ENCODE assay signal across 9 cellular contexts in genomic region chr4:25330905-25331816, GRCh38. TPM values are rescaled to one million over a fixed set of nuclear protein-coding genes. Genes with fewer than 3 reads are reported as not detected.
DNase-seq lines count a peak whose midpoint lies in the region; ATAC-seq lines count a peak whose summit lies in the region.
"Had no signal": no experiment of that assay in that cellular context is flagged by ENCODE, and none has a peak within 500 bp of the region (broad histone marks: within the 10 kb centered on the region; RNA-seq: fewer than 3 reads in every experiment).

No MANE protein-coding gene starts in this region.

- no peak overlapping the region for H4K12ac ChIP-seq in trophoblast cell (ENCODE audit: low read depth, low read length)

- no peak overlapping the region for H3K4ac ChIP-seq in trophoblast cell (ENCODE audit: low read depth, low read length)
- no peak overlapping the region for H3K4ac ChIP-seq in neuronal stem cell (ENCODE audit: low read length)

- peak; percentile 22 for DNase-seq in activated CD4-positive, alpha-beta memory T cell treated with anti-CD3 and anti-CD28 coated beads, Interleukin-2, amount 10 ng/mL, durations not matched to agents 7 days and 5 days
- peak; percentile 21 to 62 for DNase-seq in trophoblast cell
- DNase-seq in COLO829 (ENCODE audit: low spot score), result no peak
- DNase-seq in NK-92 (lab: John Stamatoyannopoulos, UW; ENCODE audit: unreplicated experiment), result no peak
- DNase-seq in cortex of kidney (lab: John Stamatoyannopoulos, UW), result no peak
- no peak for DNase-seq in neuronal stem cell (ENCODE audit: low spot score)
- DNase-seq: T1000 had no signal

- H3K79me1 ChIP-seq in trophoblast cell (ENCODE audit: low read length) (no peaks in the 10 kb centered on the region), neuronal stem cell (ENCODE audit: low read depth, low read length) (peaks cover 2% of the 10 kb centered on the region)

- H3K14ac ChIP-seq in trophoblast cell (ENCODE audit: low read length), result no peak overlapping the region
- no peak overlapping the region for H3K14ac ChIP-seq in neuronal stem cell (ENCODE audit: low read length)

- peaks cover 21% of the 10 kb centered on the region for H3K4me1 Mint-ChIP-seq in activated CD4-positive, alpha-beta memory T cell treated with anti-CD3 and anti-CD28 coated beads, Interleukin-2, amount 10 ng/mL, durations not matched to agents 7 days and 5 days

- H4K91ac ChIP-seq in trophoblast cell (ENCODE audit: low read depth, low read length) (no peak overlapping the region), neuronal stem cell (ENCODE audit: low read depth, low read length, poor library complexity) (no peak overlapping the region)

- H3K23ac ChIP-seq in trophoblast cell (ENCODE audit: low read length) (peak overlapping the region; percentile 33), neuronal stem cell (ENCODE audit: low read depth, low read length, poor library complexity) (no peak overlapping the region)

- H3K27me3 ChIP-seq in trophoblast cell (ENCODE audit: insufficient read depth, low read length), result no peaks in the 10 kb centered on the region
- H3K27me3 ChIP-seq in neuronal stem cell (ENCODE audit: control insufficient read depth in 3 of 3, insufficient read depth in 3 of 3, low read depth in 1 of 3, low read length in 3 of 3), result no peaks in the 10 kb centered on the region

- H2BK5ac ChIP-seq in trophoblast cell (ENCODE audit: low read depth, low read length, poor library complexity) (no peak overlapping the region), neuronal stem cell (ENCODE audit: low read length) (no peak overlapping the region)

- H3K79me2 ChIP-seq in trophoblast cell (ENCODE audit: control insufficient read depth, insufficient read depth, low read length, poor library complexity), result no peaks in the 10 kb centered on the region

- H2AK5ac ChIP-seq in trophoblast cell (ENCODE audit: low read length) (no peak overlapping the region), neuronal stem cell (ENCODE audit: low read depth, low read length) (no peak overlapping the region)

- H3K27ac ChIP-seq in trophoblast cell (ENCODE audit: low read depth, low read length), result no peak overlapping the region
- H3K27ac ChIP-seq in neuronal stem cell (replicated peaks; ENCODE audit: low read length), result no peak overlapping the region

- H3K27ac Mint-ChIP-seq in activated CD4-positive, alpha-beta memory T cell treated with anti-CD3 and anti-CD28 coated beads, Interleukin-2, amount 10 ng/mL, durations not matched to agents 7 days and 5 days, result peak overlapping the region; percentile 93

- H2AFZ ChIP-seq in trophoblast cell (ENCODE audit: insufficient read depth, low read length, poor library complexity) (no peak overlapping the region), neuronal stem cell (ENCODE audit: low read length) (no peak overlapping the region)

- peak overlapping the region; percentile 84 for H3K4me3 Mint-ChIP-seq in activated CD4-positive, alpha-beta memory T cell treated with anti-CD3 and anti-CD28 coated beads, Interleukin-2, amount 10 ng/mL, durations not matched to agents 7 days and 5 days

- H2BK15ac ChIP-seq in neuronal stem cell (ENCODE audit: low read length), result no peak overlapping the region

- H3K18ac ChIP-seq in trophoblast cell (ENCODE audit: low read length), result no peak overlapping the region
- H3K18ac ChIP-seq in neuronal stem cell (ENCODE audit: low read length), result no peak overlapping the region

- H3K27me3 Mint-ChIP-seq in activated CD4-positive, alpha-beta memory T cell treated with anti-CD3 and anti-CD28 coated beads, Interleukin-2, amount 10 ng/mL, durations not matched to agents 7 days and 5 days, result no peaks in the 10 kb centered on the region

- H2BK120ac ChIP-seq in trophoblast cell (ENCODE audit: insufficient read depth, low read length, poor library complexity) (no peak overlapping the region), neuronal stem cell (ENCODE audit: low read depth, low read length) (no peak overlapping the region)

- H4K8ac ChIP-seq in trophoblast cell (ENCODE audit: low read depth, low read length) (no peak overlapping the region), neuronal stem cell (ENCODE audit: low read depth, low read length) (no peak overlapping the region)

- POLR2A ChIA-PET in activated CD4-positive, alpha-beta memory T cell treated with anti-CD3 and anti-CD28 coated beads, Interleukin-2, amount 10 ng/mL, durations not matched to agents 7 days and 5 days (lab: Charles Lee), result interaction anchor here (0.8 to 4.2 kb wide), 13 partner anchors 9 to 171 kb away, joined by 3 to 50 read pairs (median 4); partner anchors contain the start of genes ANAPC4, PI4K2B, SEPSECS and ZCCHC4

- no peaks in the 10 kb centered on the region for H3K36me3 ChIP-seq in trophoblast cell (ENCODE audit: control insufficient read depth in 1 of 2, insufficient read depth in 2 of 2, low read length in 2 of 2)
- H3K36me3 ChIP-seq in neuronal stem cell (replicated peaks in 1 of 2; ENCODE audit: control insufficient read depth in 2 of 2, insufficient read depth in 2 of 2, low read length in 2 of 2), result peaks cover 0 to 19% of the 10 kb centered on the region in 2 donors

- H2BK12ac ChIP-seq in trophoblast cell (ENCODE audit: low read length), result no peak overlapping the region
- no peak overlapping the region for H2BK12ac ChIP-seq in neuronal stem cell (ENCODE audit: low read length)

- H3K4me3 ChIP-seq in trophoblast cell (ENCODE audit: low read depth, low read length) (no peak overlapping the region), neuronal stem cell (ENCODE audit: low read length in 2 of 2) (no peak overlapping the region)

- no peaks in the 10 kb centered on the region for H3K36me3 Mint-ChIP-seq in activated CD4-positive, alpha-beta memory T cell treated with anti-CD3 and anti-CD28 coated beads, Interleukin-2, amount 10 ng/mL, durations not matched to agents 7 days and 5 days (ENCODE audit: low read depth)

- no peaks in the 10 kb centered on the region for H3K9me3 ChIP-seq in trophoblast cell (ENCODE audit: insufficient read depth, low read depth, low read length)
- H3K9me3 ChIP-seq in neuronal stem cell (replicated peaks in 1 of 2; ENCODE audit: control insufficient read depth in 2 of 2, insufficient read depth in 1 of 2, low read depth in 1 of 2, low read length in 2 of 2), result no peaks in the 10 kb centered on the region

- H3K4me1 ChIP-seq in trophoblast cell (ENCODE audit: control insufficient read depth in 1 of 2, insufficient read depth in 2 of 2, low read length in 2 of 2) (no peaks in the 10 kb centered on the region), neuronal stem cell (ENCODE audit: control insufficient read depth in 2 of 2, insufficient read depth in 1 of 2, low read depth in 1 of 2, low read length in 2 of 2) (no peaks in the 10 kb centered on the region)

- WGBS in trophoblast cell (ENCODE audit: extremely low coverage, insufficient coverage, insufficient read length), result no CpG with 5 or more reads among the region's 12 CpGs
- no CpG with 5 or more reads among the region's 12 CpGs for WGBS in neuronal stem cell (ENCODE audit: extremely low coverage in 2 of 2, insufficient read length in 2 of 2, insufficient replicate concordance in 1 of 2), 2 donors

- H3K4me2 ChIP-seq in trophoblast cell (ENCODE audit: low read length), result no peak overlapping the region
- H3K4me2 ChIP-seq in neuronal stem cell (ENCODE audit: insufficient read depth, low read length, poor library complexity, severe bottlenecking), result no peak overlapping the region

- ATAC-seq in GM18873 (IDR thresholded peaks at IDR 0.05; ENCODE audit: low FRiP score, unreplicated experiment) (peak; percentile 81), HG02642 (IDR thresholded peaks at IDR 0.05; ENCODE audit: poor library complexity, unreplicated experiment) (peak; percentile 81)

- no peaks in the 10 kb centered on the region for H3K9me3 Mint-ChIP-seq in activated CD4-positive, alpha-beta memory T cell treated with anti-CD3 and anti-CD28 coated beads, Interleukin-2, amount 10 ng/mL, durations not matched to agents 7 days and 5 days

- CTCF ChIA-PET in activated CD4-positive, alpha-beta memory T cell treated with anti-CD3 and anti-CD28 coated beads, Interleukin-2, amount 10 ng/mL, durations not matched to agents 7 days and 5 days (lab: Charles Lee), result interaction anchor here (0.7 to 5.5 kb wide), 11 partner anchors 11 to 186 kb away, joined by 3 to 97 read pairs (median 5); partner anchors contain the start of genes ANAPC4 and ZCCHC4

- H3K9ac ChIP-seq in trophoblast cell (ENCODE audit: low read length) (no peak overlapping the region), neuronal stem cell (ENCODE audit: low read depth, low read length, poor library complexity) (no peak overlapping the region)

RNA-seq across cellular contexts. Expression of gene ZCCHC4, which starts 18.6 kb away (rescaled TPM):
- total RNA-seq in activated CD4-positive, alpha-beta memory T cell treated with anti-CD3 and anti-CD28 coated beads, Interleukin-2, amount 10 ng/mL, durations not matched to agents 7 days and 5 days, result 1 to 10 TPM; 8.4 TPM
- polyA plus RNA-seq in trophoblast cell (2013), result 8.5 and 9.3 TPM in 2 replicates
- 9.5 TPM for polyA plus RNA-seq in neuronal stem cell (2013, experiment 1 of 2)
- polyA plus RNA-seq in neuronal stem cell (2013, experiment 2 of 2), result 9.6 TPM

RNA-seq across cellular contexts. Expression of gene ANAPC4, which starts 45.9 kb away (rescaled TPM):
- 10 to 100 TPM; 41.0 to 41.2 TPM for total RNA-seq in activated CD4-positive, alpha-beta memory T cell treated with anti-CD3 and anti-CD28 coated beads, Interleukin-2, amount 10 ng/mL, durations not matched to agents 7 days and 5 days
- polyA plus RNA-seq in trophoblast cell (2013), result 25.7 and 26.7 TPM in 2 replicates
- polyA plus RNA-seq in neuronal stem cell (2013, experiment 1 of 2), result 18.9 TPM
- polyA plus RNA-seq in neuronal stem cell (2013, experiment 2 of 2), result 19.4 TPM

Comparison
In these comparisons a context has a peak if more than half of its experiments do, and no peak if none do; other contexts are left out.
1. DNase-seq: peak in activated CD4-positive, alpha-beta memory T cell treated with anti-CD3 and anti-CD28 coated beads, Interleukin-2, amount 10 ng/mL, durations not matched to agents 7 days and 5 days (single experiment) and trophoblast cell (2 of 2); none in COLO829 (single experiment), NK-92 (single experiment), cortex of kidney (single experiment) and neuronal stem cell (single experiment).